Comparison of ENCODE assay signal across 28 cellular contexts in genomic region chr18:59393381-59393780, GRCh38.
"Had no signal": no experiment of that assay in that cellular context is flagged by ENCODE, and none has a peak within 500 bp of the region (broad histone marks: within the 10 kb centered on the region; RNA-seq: fewer than 3 reads in every experiment).

No MANE protein-coding gene starts in this region.

- H3K4me2 ChIP-seq: PC-9 had no signal

- FAIRE-seq: RCC 7860 had no signal

- H3K27ac ChIP-seq: PC-9, RWPE1, SJCRH30, SK-N-MC had no signal

- H3K27me3 ChIP-seq: MG63, SJCRH30 had no signal

- DNase-seq: Kasumi-1, MG63, NCI-H1048, NCI-H1092 treated with DMSO at 0.1 percent for 48 hours, NCI-H1417 treated with DMSO at 0.1 percent for 48 hours, NCI-H1436 treated with DMSO at 0.1 percent for 48 hours, NCI-H1694 treated with DMSO at 0.1 percent for 48 hours, NCI-H187 treated with DMSO at 0.1 percent for 48 hours, NCI-H2081, NCI-H2171 treated with DMSO at 0.1 percent for 48 hours, NCI-H2227 treated with DMSO at 0.1 percent for 48 hours, NCI-H345, NCI-H446, NCI-H510A treated with DMSO at 0.1 percent for 48 hours, NCI-H524 treated with DMSO at 0.1 percent for 48 hours, NCI-H526 treated with DMSO at 0.1 percent for 48 hours, NCI-H774, PC-9, SHP77, SIG-M5, SJCRH30, T-cell had no signal

- ATAC-seq: Panc1, Right ventricle myocardium inferior, SK-N-SH treated with all-trans-retinoic acid at 6 μM for 48 hours, T-cell had no signal

- H3K4me3 ChIP-seq: MG63, PC-9, SJCRH30, SK-N-MC had no signal

- H3K9me3 ChIP-seq: MG63, SJCRH30 had no signal

- H3K36me3 ChIP-seq: MG63, SJCRH30 had no signal

- H2AFZ ChIP-seq: PC-9 had no signal

- H3K4me1 ChIP-seq: SJCRH30 had no signal
